In the genomic region with DNA sequence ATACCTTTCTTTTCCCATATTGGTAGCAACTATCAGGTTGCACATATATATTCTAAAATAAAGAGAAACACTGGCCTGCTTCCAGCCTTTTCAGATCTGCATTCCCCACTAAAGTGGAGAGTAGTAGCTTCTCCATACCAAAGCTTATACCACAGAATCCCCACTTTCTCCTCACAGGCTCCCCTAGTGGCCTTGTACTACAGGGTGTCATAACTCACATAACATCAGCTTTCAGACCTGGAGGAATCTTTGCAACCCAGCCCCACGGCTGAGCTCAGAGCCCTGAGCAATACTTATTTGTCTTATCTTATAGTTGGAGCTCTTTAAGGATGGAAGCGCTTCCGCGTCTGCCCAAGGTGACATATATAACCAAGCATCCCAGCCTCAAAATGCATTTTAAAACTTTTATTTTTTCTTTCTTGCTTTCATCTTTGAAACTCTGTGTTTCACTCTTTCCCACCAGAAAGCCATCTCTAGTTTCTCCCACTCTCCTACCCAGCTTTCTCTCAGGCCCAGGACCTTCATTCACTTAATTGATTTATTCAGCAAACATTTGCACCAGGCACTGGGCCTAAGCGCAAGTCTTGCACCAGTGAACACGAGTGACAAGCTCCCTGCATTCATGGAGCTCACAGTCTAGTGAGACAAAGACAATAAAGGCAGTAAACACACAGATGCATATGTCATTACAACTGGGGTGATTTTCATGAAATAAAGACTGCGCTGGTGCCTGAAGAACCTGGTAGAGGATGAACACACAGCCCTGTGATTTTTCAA, we compare ENCODE assay signal across 9 cellular contexts.
DNase-seq lines count a peak whose midpoint lies in the region; ATAC-seq and TF ChIP-seq lines count a peak whose summit lies in the region.
"Had no signal": no experiment of that assay in that cellular context is flagged by ENCODE, and none has a peak within 500 bp of the region (broad histone marks: within the 10 kb centered on the region; RNA-seq: fewer than 3 reads in every experiment).

No MANE protein-coding gene starts in this region.

- H3K9ac ChIP-seq in Karpas-422 (ENCODE audit: low read length) (no peak overlapping the region), adipocyte (ENCODE audit: low read length) (no peak overlapping the region), mesenchymal stem cell (ENCODE audit: low read length) (no peak overlapping the region)

- H3K27ac ChIP-seq in Karpas-422 (ENCODE audit: low read length) (no peak overlapping the region), mesenchymal stem cell (ENCODE audit: low read length, poor library complexity, severe bottlenecking) (no peak overlapping the region)

- peaks cover 28% of the 10 kb centered on the region for H3K4me1 Mint-ChIP-seq in mesothelial cell of epicardium

- H3K14ac ChIP-seq in mesenchymal stem cell (ENCODE audit: low read length in 2 of 2): no peak overlapping the region

- H3K4ac ChIP-seq in mesenchymal stem cell (ENCODE audit: low read depth in 1 of 2, low read length in 2 of 2): peak overlapping the region in 1 of 2 experiments; percentile 41

- H3K4me3 ChIP-seq in Karpas-422 (ENCODE audit: low read length) (no peak overlapping the region), adipocyte (ENCODE audit: low read length) (no peak overlapping the region), mesenchymal stem cell (ENCODE audit: insufficient read depth in 1 of 2, low read depth in 1 of 2, low read length in 2 of 2) (no peak overlapping the region)
- H3K4me3 ChIP-seq: lung had no signal

- H2BK15ac ChIP-seq in mesenchymal stem cell (ENCODE audit: low read depth, poor library complexity, severe bottlenecking): no peak overlapping the region

- no peak overlapping the region for H3K23ac ChIP-seq in mesenchymal stem cell (ENCODE audit: low read length in 2 of 2)

- no peak overlapping the region for H3K27ac Mint-ChIP-seq in mesothelial cell of epicardium

- H3K9me3 ChIP-seq in Karpas-422 (ENCODE audit: low read length): no peaks in the 10 kb centered on the region
- H3K9me3 ChIP-seq in adipocyte (ENCODE audit: control insufficient read depth, low read length): no peaks in the 10 kb centered on the region
- no peaks in the 10 kb centered on the region for H3K9me3 ChIP-seq in mesenchymal stem cell (ENCODE audit: control insufficient read depth, low read length)

- H3K9me3 Mint-ChIP-seq in mesothelial cell of epicardium: no peaks in the 10 kb centered on the region

- H2BK5ac ChIP-seq in mesenchymal stem cell (ENCODE audit: low read depth, low read length, poor library complexity, severe bottlenecking): no peak overlapping the region

- no peaks in the 10 kb centered on the region for H3K79me1 ChIP-seq in mesenchymal stem cell (replicated peaks; ENCODE audit: low read length, poor library complexity, severe bottlenecking)

- H2BK120ac ChIP-seq in mesenchymal stem cell (ENCODE audit: low read depth, low read length): peak overlapping the region; percentile 42

- H3K4me2 ChIP-seq in Karpas-422 (ENCODE audit: low read depth, low read length, poor library complexity, severe bottlenecking) (no peak overlapping the region), mesenchymal stem cell (ENCODE audit: low read length, poor library complexity, severe bottlenecking) (no peak overlapping the region)

- no peak overlapping the region for H4K91ac ChIP-seq in mesenchymal stem cell (ENCODE audit: low read length)

- no peak overlapping the region for H4K8ac ChIP-seq in mesenchymal stem cell (ENCODE audit: low read length)

- H4K20me1 ChIP-seq in Karpas-422 (ENCODE audit: insufficient read depth, low read depth, low read length): no peaks in the 10 kb centered on the region

- H2BK12ac ChIP-seq in mesenchymal stem cell (ENCODE audit: low read length in 2 of 2): peak overlapping the region; percentile 21 to 38

- H3K36me3 ChIP-seq in Karpas-422 (ENCODE audit: insufficient read depth, low read length): no peaks in the 10 kb centered on the region
- no peaks in the 10 kb centered on the region for H3K36me3 ChIP-seq in adipocyte (ENCODE audit: control insufficient read depth, insufficient read depth, low read length, severe bottlenecking)
- no peaks in the 10 kb centered on the region for H3K36me3 ChIP-seq in mesenchymal stem cell (ENCODE audit: control insufficient read depth in 1 of 2, insufficient read depth in 2 of 2, low read depth in 1 of 2, low read length in 2 of 2)

- DNase-seq in ELF-1 (ENCODE audit: low read depth, low spot score) (peak; percentile 14), Karpas-422 (peak; percentile 54), adipocyte (ENCODE audit: low read depth) (peak; percentile 29), mesenchymal stem cell (peak; percentile 64), mesothelial cell of epicardium (ENCODE audit: low spot score in 2 of 2, unreplicated experiment in 2 of 2) (no peak)
- no peak for DNase-seq in activated naive CD4-positive, alpha-beta T cell treated with anti-CD3 and anti-CD28 coated beads, Interleukin-2, amount 50 U/mL, for 16 hours

- peaks cover 2% of the 10 kb centered on the region for H3K27me3 Mint-ChIP-seq in mesothelial cell of epicardium (ENCODE audit: low read depth)

- no peaks in the 10 kb centered on the region for H3K36me3 Mint-ChIP-seq in mesothelial cell of epicardium

- no peak overlapping the region for H2AK5ac ChIP-seq in mesenchymal stem cell (ENCODE audit: low read length, severe bottlenecking)

- H3K4me1 ChIP-seq in Karpas-422 (ENCODE audit: low read length): no peaks in the 10 kb centered on the region
- peaks cover 17% of the 10 kb centered on the region for H3K4me1 ChIP-seq in adipocyte (ENCODE audit: control insufficient read depth, insufficient read depth, low read length)
- no peaks in the 10 kb centered on the region for H3K4me1 ChIP-seq in mesenchymal stem cell (ENCODE audit: control insufficient read depth, insufficient read depth, low read depth, low read length)

- no peak for TF ChIP-seq CTCF in mesothelial cell of epicardium (IDR thresholded peaks at IDR 0.05; ENCODE audit: unreplicated experiment)

- 81% methylated on average over 7 of the region's 7 CpGs for WGBS in mesenchymal stem cell

- H3K27me3 ChIP-seq in Karpas-422 (ENCODE audit: low read length): no peaks in the 10 kb centered on the region
- no peaks in the 10 kb centered on the region for H3K27me3 ChIP-seq in adipocyte (replicated peaks; ENCODE audit: control insufficient read depth, insufficient read depth, low read length)
- H3K27me3 ChIP-seq in mesenchymal stem cell (ENCODE audit: control insufficient read depth in 1 of 2, insufficient read depth in 1 of 2, low read length in 2 of 2): no peaks in the 10 kb centered on the region

- H3K4me3 Mint-ChIP-seq in mesothelial cell of epicardium: no peak overlapping the region

- H2AFZ ChIP-seq in Karpas-422 (ENCODE audit: low read length) (no peak overlapping the region), mesenchymal stem cell (ENCODE audit: low read depth, low read length) (no peak overlapping the region)

- peak overlapping the region; percentile 45 to 51 for H3K18ac ChIP-seq in mesenchymal stem cell (ENCODE audit: low read depth in 1 of 2, low read length in 2 of 2)

- ATAC-seq in activated CD4-positive, CD25-positive, alpha-beta regulatory T cell treated with anti-CD3 and anti-CD28 coated beads, Interleukin-2, amount 50 U/mL, for 24 hours: no peak
- ATAC-seq in GM18907 (IDR thresholded peaks at IDR 0.05; ENCODE audit: unreplicated experiment): no peak

- no peaks in the 10 kb centered on the region for H3K9me2 ChIP-seq in Karpas-422 (replicated peaks; ENCODE audit: insufficient read depth, low read length)

- no peaks in the 10 kb centered on the region for H3K79me2 ChIP-seq in Karpas-422 (ENCODE audit: low read length)

Comparison
In these comparisons a context has a peak if more than half of its experiments do, and no peak if none do; other contexts are left out.
1. DNase-seq: peak in ELF-1 (single experiment), Karpas-422 (single experiment), adipocyte (single experiment) and mesenchymal stem cell (single experiment); none in activated naive CD4-positive, alpha-beta T cell treated with anti-CD3 and anti-CD28 coated beads, Interleukin-2, amount 50 U/mL, for 16 hours (single experiment) and mesothelial cell of epicardium (0 of 2).